Comparison of ENCODE assay signal across 20 cellular contexts in genomic region chr17:72336026-72336803, GRCh38.
DNase-seq lines count a peak whose midpoint lies in the region; ATAC-seq and TF ChIP-seq lines count a peak whose summit lies in the region.
"Had no signal": no experiment of that assay in that cellular context is flagged by ENCODE, and none has a peak within 500 bp of the region (broad histone marks: within the 10 kb centered on the region; RNA-seq: fewer than 3 reads in every experiment).

No MANE protein-coding gene starts in this region.

- no peaks in the 10 kb centered on the region for H3K4me1 Mint-ChIP-seq in T-helper 2 cell treated with Interferon-gamma antibody and Interleukin-4, amounts not matched to agents 5 μg/mL and 100 μg/mL, for 36 hours (ENCODE audit: low read depth)
- H3K4me1 Mint-ChIP-seq: activated CD4-positive, alpha-beta T cell treated with anti-CD3 and anti-CD28 coated beads, Interleukin-2, amount 10 ng/mL, durations not matched to agents 24 days and 14 days had no signal

- TF ChIP-seq CTCF in foreskin keratinocyte (conservative IDR thresholded peaks at IDR 0.05): no peak

- H3K27me3 Mint-ChIP-seq in T-helper 2 cell treated with Interferon-gamma antibody and Interleukin-4, amounts not matched to agents 5 μg/mL and 100 μg/mL, for 36 hours (ENCODE audit: low read depth): no peaks in the 10 kb centered on the region

- no peaks in the 10 kb centered on the region for H3K36me3 ChIP-seq in mesodermal cell (ENCODE audit: control insufficient read depth, insufficient read depth, low read length)
- H3K36me3 ChIP-seq: right atrium auricular region had no signal

- WGBS in mesodermal cell (ENCODE audit: insufficient coverage in 2 of 2), 2 experiments: 70 to 93% methylated on average over 6 to 7 of the region's 11 CpGs

- H3K27me3 ChIP-seq in foreskin keratinocyte: peaks cover 25% of the 10 kb centered on the region
- H3K27me3 ChIP-seq: right atrium auricular region had no signal

- no peaks in the 10 kb centered on the region for H3K9me3 Mint-ChIP-seq in T-helper 2 cell treated with Interferon-gamma antibody and Interleukin-4, amounts not matched to agents 5 μg/mL and 100 μg/mL, for 36 hours
- H3K9me3 Mint-ChIP-seq: activated CD4-positive, alpha-beta T cell treated with anti-CD3 and anti-CD28 coated beads, Interleukin-2, amount 10 ng/mL, durations not matched to agents 24 days and 14 days had no signal

- no peaks in the 10 kb centered on the region for H3K9me3 ChIP-seq in mesodermal cell (ENCODE audit: control insufficient read depth, low read length)
- H3K9me3 ChIP-seq: right atrium auricular region had no signal

- H3K4me1 ChIP-seq in mesodermal cell (ENCODE audit: control insufficient read depth, insufficient read depth, low read length, poor library complexity, severe bottlenecking) (peaks cover 56% of the 10 kb centered on the region), foreskin keratinocyte (peaks cover 6% of the 10 kb centered on the region)

- ATAC-seq in foreskin keratinocyte: no peak
- ATAC-seq: left lobe of liver; natural killer cell treated with Interleukin-12 subunit alpha and Interleukin-12 subunit beta and Interleukin-15 and Interleukin-18, amount 100 ng/mL, for 72 hours had no signal

- no peak overlapping the region for H3K4me3 ChIP-seq in mesodermal cell (ENCODE audit: extremely low read depth, insufficient read depth, low read length, poor library complexity, severe bottlenecking)
- H3K4me3 ChIP-seq: right atrium auricular region had no signal

- no peak overlapping the region for H3K27ac Mint-ChIP-seq in T-helper 2 cell treated with Interferon-gamma antibody and Interleukin-4, amounts not matched to agents 5 μg/mL and 100 μg/mL, for 36 hours
- H3K27ac Mint-ChIP-seq: activated CD4-positive, alpha-beta T cell treated with anti-CD3 and anti-CD28 coated beads, Interleukin-2, amount 10 ng/mL, durations not matched to agents 24 days and 14 days; activated naive CD8-positive, alpha-beta T cell; natural killer cell treated with Interleukin-12 subunit alpha and Interleukin-12 subunit beta and Interleukin-15 and Interleukin-18, amount 100 ng/mL, for 72 hours had no signal

- no peak overlapping the region for H3K4me3 Mint-ChIP-seq in T-helper 2 cell treated with Interferon-gamma antibody and Interleukin-4, amounts not matched to agents 5 μg/mL and 100 μg/mL, for 36 hours
- H3K4me3 Mint-ChIP-seq: activated CD4-positive, alpha-beta T cell treated with anti-CD3 and anti-CD28 coated beads, Interleukin-2, amount 10 ng/mL, durations not matched to agents 24 days and 14 days; activated naive CD8-positive, alpha-beta T cell; natural killer cell treated with Interleukin-12 subunit alpha and Interleukin-12 subunit beta and Interleukin-15 and Interleukin-18, amount 100 ng/mL, for 72 hours had no signal

- H3K36me3 Mint-ChIP-seq in T-helper 2 cell treated with Interferon-gamma antibody and Interleukin-4, amounts not matched to agents 5 μg/mL and 100 μg/mL, for 36 hours (ENCODE audit: low read depth): no peaks in the 10 kb centered on the region
- H3K36me3 Mint-ChIP-seq: activated naive CD8-positive, alpha-beta T cell; natural killer cell treated with Interleukin-12 subunit alpha and Interleukin-12 subunit beta and Interleukin-15 and Interleukin-18, amount 100 ng/mL, for 72 hours had no signal

- H3K27ac ChIP-seq in mesodermal cell (ENCODE audit: low read depth, low read length, severe bottlenecking) (peak overlapping the region; percentile 60), foreskin keratinocyte (no peak overlapping the region)
- H3K27ac ChIP-seq: right atrium auricular region had no signal

- DNase-seq in Ammon's horn (ENCODE audit: low spot score) (peak; percentile 68), NCI-H1105 (lab: John Stamatoyannopoulos, UW) (peak; percentile 43), cerebellar cortex (ENCODE audit: low spot score) (peak; percentile 21), SIG-M5 treated with dmso at 0.1 percent for 504 hours (lab: John Stamatoyannopoulos, UW; ENCODE audit: unreplicated experiment) (no peak), NAMALWA (ENCODE audit: low spot score) (no peak), foreskin keratinocyte (no peak)
- no peak for DNase-seq in T-helper 2 cell treated with Interferon-gamma antibody and Interleukin-4, amounts not matched to agents 5 μg/mL and 100 μg/mL, for 36 hours (ENCODE audit: low spot score)
- DNase-seq: activated CD4-positive, alpha-beta T cell treated with anti-CD3 and anti-CD28 coated beads, Interleukin-2, amount 10 ng/mL, durations not matched to agents 24 days and 14 days; activated T-cell treated with anti-CD3 and anti-CD28 coated beads, Interleukin-2, amount 50 U/mL, for 1 hour; COR-L47; erythroblast; NCI-H2227 treated with DMSO at 0.1 percent for 48 hours; SHP77 treated with DMSO at 0.1 percent for 48 hours; stimulated activated CD4-positive, alpha-beta T cell treated with anti-CD3 and anti-CD28 coated beads, Interleukin-4, amount 100 ng/mL, for 1 hour; T1000 had no signal

Comparison
In these comparisons a context has a peak if more than half of its experiments do, and no peak if none do; other contexts are left out.
1. DNase-seq: peak in Ammon's horn (single experiment), NCI-H1105 (single experiment) and cerebellar cortex (single experiment); none in SIG-M5 treated with dmso at 0.1 percent for 504 hours (single experiment), NAMALWA (single experiment), foreskin keratinocyte (0 of 2) and T-helper 2 cell treated with Interferon-gamma antibody and Interleukin-4, amounts not matched to agents 5 μg/mL and 100 μg/mL, for 36 hours (single experiment).